13 cellular contexts compared by ENCODE assay signal in the genomic region with DNA sequence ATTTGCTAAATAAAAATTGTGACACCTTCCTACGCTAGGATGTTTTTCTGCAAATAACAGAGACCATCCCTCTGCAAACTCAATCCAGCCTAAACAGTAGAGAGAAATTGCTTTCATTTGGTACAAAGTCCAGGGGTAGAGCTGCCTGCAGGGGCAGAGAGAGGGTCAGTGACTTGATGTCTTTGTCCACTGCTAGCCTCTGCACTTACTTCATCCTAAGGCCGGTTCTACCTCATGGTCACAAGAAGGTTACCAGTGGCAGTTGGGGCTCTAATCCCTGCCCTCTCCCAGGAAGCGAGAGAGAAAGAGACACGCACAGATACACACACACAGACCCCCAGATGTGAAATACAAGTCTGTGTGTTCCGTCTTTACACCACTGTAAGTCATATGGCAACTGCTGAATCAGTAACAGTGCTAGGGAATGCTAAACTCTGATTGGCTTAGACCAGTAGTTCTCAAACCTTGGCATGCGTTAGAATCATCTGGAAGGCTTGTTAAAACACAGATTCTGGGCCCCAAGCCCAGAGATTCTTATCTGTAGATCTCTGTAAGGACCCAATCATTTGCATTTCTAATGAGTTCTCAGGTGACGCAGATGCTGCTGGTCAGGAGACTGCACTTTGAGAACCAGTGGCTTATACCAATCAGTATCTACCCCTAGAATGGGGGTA. TPM values are rescaled to one million over a fixed set of nuclear protein-coding genes. Genes with fewer than 3 reads are reported as not detected.
DNase-seq lines count a peak whose midpoint lies in the region; ATAC-seq, FAIRE-seq and TF ChIP-seq lines count a peak whose summit lies in the region.
"Had no signal": no experiment of that assay in that cellular context is flagged by ENCODE, and none has a peak within 500 bp of the region (broad histone marks: within the 10 kb centered on the region; RNA-seq: fewer than 3 reads in every experiment).

No MANE protein-coding gene starts in this region.

- peaks cover 0 to 1% of the 10 kb centered on the region in 2 experiments for H4K20me1 ChIP-seq in H1 (replicated peaks in 1 of 2; ENCODE audit: control insufficient read depth in 1 of 2, insufficient read depth in 2 of 2, low read length in 2 of 2)

- H3K36me3 ChIP-seq in BJ (ENCODE audit: control insufficient read depth, insufficient read depth, low read length) (peaks cover 39% of the 10 kb centered on the region), H1 (ENCODE audit: control insufficient read depth in 2 of 4, insufficient read depth in 4 of 4, low read length in 3 of 4) (no peaks in the 10 kb centered on the region), transverse colon (no peaks in the 10 kb centered on the region)

- H3K4me3 ChIP-seq in BJ (ENCODE audit: low read depth, low read length) (no peak overlapping the region), H1 (ENCODE audit: extremely low read depth in 1 of 4, insufficient read depth in 2 of 4, low read depth in 3 of 4, low read length in 4 of 4) (no peak overlapping the region), transverse colon (no peak overlapping the region)

- no peak overlapping the region for H3K4ac ChIP-seq in H1 (replicated peaks; ENCODE audit: insufficient read length, low read depth, low read length)

- H2BK5ac ChIP-seq in H1 (ENCODE audit: low read depth, low read length) = no peak overlapping the region

- peak; percentile 13 for FAIRE-seq in H1 (lab: Jason Lieb, UNC)

- TF ChIP-seq EP300 in H1 (IDR thresholded peaks at IDR 0.05; ENCODE audit: borderline replicate concordance in 1 of 2, low read depth in 2 of 2, low read length in 2 of 2) = no peak
- no peak for TF ChIP-seq EP300 in transverse colon (IDR thresholded peaks at IDR 0.05; ENCODE audit: low read depth)

- no peak overlapping the region for H4K5ac ChIP-seq in H1 (ENCODE audit: insufficient read length, low read depth, low read length)

- intact Hi-C loops in transverse colon (cut with DNase I; ENCODE audit: low total_unique reads) = no loop called here
- intact Hi-C loops in CD4-positive, alpha-beta T cell (cut with DNase I, micrococcal nuclease) = no loop called here

- no peak overlapping the region for H3K4me2 ChIP-seq in H1 (ENCODE audit: insufficient read depth in 1 of 2, low read depth in 2 of 2, low read length in 2 of 2)
- H3K4me2 ChIP-seq: KMS-11 had no signal

- H3K27me3 Mint-ChIP-seq in neural crest cell (ENCODE audit: low read depth) = no peaks in the 10 kb centered on the region
- H3K27me3 Mint-ChIP-seq in CD4-positive, alpha-beta T cell = no peaks in the 10 kb centered on the region

- H3K9ac ChIP-seq in H1 (replicated peaks in 1 of 4; ENCODE audit: extremely low read depth in 1 of 4, low read depth in 3 of 4, low read length in 3 of 4) = no peak overlapping the region
- H3K9ac ChIP-seq: KMS-11 had no signal

- no peak overlapping the region for H3K27ac ChIP-seq in H1 (ENCODE audit: low read depth, low read length)
- no peak overlapping the region for H3K27ac ChIP-seq in transverse colon
- H3K27ac ChIP-seq in CD4-positive, alpha-beta T cell (ENCODE audit: low read depth, low read length) = no peak overlapping the region
- H3K27ac ChIP-seq: KMS-11 had no signal

- no peaks in the 10 kb centered on the region; the same call in 1 of the 2 replicates for H3K23me2 ChIP-seq in H1 (ENCODE audit: low read depth, low read length)

- no peak overlapping the region for H2BK20ac ChIP-seq in H1 (ENCODE audit: low read length)

- TF ChIP-seq POLR2A in H1 (IDR thresholded peaks at IDR 0.05; ENCODE audit: control extremely low read depth in 1 of 2, low read depth in 2 of 2, low read length in 2 of 2) = no peak
- TF ChIP-seq POLR2A in transverse colon (IDR thresholded peaks at IDR 0.05) = no peak

- H3K27ac Mint-ChIP-seq in neural crest cell (ENCODE audit: unreplicated experiment) = peak overlapping the region; percentile 36
- no peak overlapping the region for H3K27ac Mint-ChIP-seq in CD4-positive, alpha-beta T cell
- H3K27ac Mint-ChIP-seq: stimulated activated naive CD8-positive, alpha-beta T cell treated with anti-CD3 and anti-CD28 coated beads, Interleukin-15, amount 100 ng/mL, for 72 hours had no signal

- CTCF ChIA-PET in BJ (lab: Yijun Ruan, JAX) = interaction anchor here (0.8 to 1.5 kb wide), 11 partner anchors 9 to 210 kb away, joined by 3 to 8 read pairs (median 3); no protein-coding TSS in a partner anchor
- CTCF ChIA-PET in H1 (lab: Charles Lee; ENCODE audit: partially characterized antibody) = interaction anchor here (1.1 to 1.4 kb wide), 3 partner anchors 31 to 206 kb away, joined by 3 to 5 read pairs (median 4); no protein-coding TSS in a partner anchor
- CTCF ChIA-PET in CD4-positive, alpha-beta T cell (lab: Charles Lee) = no interaction called here

- no peak overlapping the region for H3K56ac ChIP-seq in H1 (replicated peaks; ENCODE audit: insufficient read length, low read depth, low read length)

- no peak overlapping the region for H2AFZ ChIP-seq in H1 (ENCODE audit: low read length)

- no peak overlapping the region for H2BK15ac ChIP-seq in H1 (ENCODE audit: low read length)

- in situ Hi-C loops in transverse colon (cut with MboI; ENCODE audit: low pct_ligation_motif_present in 1 of 4, low pct_unique_long_range_greater_than_20kb in 1 of 4, low sequenced_read_pairs in 3 of 4) = no loop called here

- no peak overlapping the region for H3K4me3 Mint-ChIP-seq in neural crest cell
- H3K4me3 Mint-ChIP-seq in CD4-positive, alpha-beta T cell = no peak overlapping the region
- H3K4me3 Mint-ChIP-seq: stimulated activated naive CD8-positive, alpha-beta T cell treated with anti-CD3 and anti-CD28 coated beads, Interleukin-15, amount 100 ng/mL, for 72 hours had no signal

- no peak overlapping the region; the same call in 1 of the 2 replicates for H4K8ac ChIP-seq in H1 (ENCODE audit: extremely low read depth, insufficient read depth, low read length)

- H3K14ac ChIP-seq in H1 (ENCODE audit: insufficient read length) = no peak overlapping the region

- H4K91ac ChIP-seq in H1 (replicated peaks; ENCODE audit: insufficient read length, low read length) = no peak overlapping the region

- no peaks in the 10 kb centered on the region for H3K9me3 Mint-ChIP-seq in neural crest cell
- H3K9me3 Mint-ChIP-seq in CD4-positive, alpha-beta T cell = no peaks in the 10 kb centered on the region
- H3K9me3 Mint-ChIP-seq: stimulated activated naive CD8-positive, alpha-beta T cell treated with anti-CD3 and anti-CD28 coated beads, Interleukin-15, amount 100 ng/mL, for 72 hours had no signal

- peaks cover 18% of the 10 kb centered on the region for H3K36me3 Mint-ChIP-seq in neural crest cell (ENCODE audit: low read depth)
- no peaks in the 10 kb centered on the region for H3K36me3 Mint-ChIP-seq in CD4-positive, alpha-beta T cell (ENCODE audit: low read depth)

- WGBS in H1 (ENCODE audit: extremely low coverage in 1 of 2, insufficient coverage in 1 of 2, insufficient read length in 1 of 2, insufficient replicate concordance in 2 of 2, low coverage in 1 of 2, low lambda C conversion rate in 2 of 2, missing lambda C conversion rate in 1 of 2), 2 experiments = 74% methylated on average over 7 of the region's 7 CpGs; no CpG with 5 or more reads in 1 of the 2 experiments
- WGBS in transverse colon (ENCODE audit: low coverage in 1 of 2), 2 donors = 50 to 52% methylated on average over 5 to 7 of the region's 7 CpGs

- H3K4me1 ChIP-seq in H1 (replicated peaks in 1 of 4; ENCODE audit: control insufficient read depth in 3 of 4, insufficient read depth in 4 of 4, low read length in 3 of 4) (peaks cover 0 to 5% (median 2%) of the 10 kb centered on the region in 4 experiments; a peak in 2 of 7 replicates), transverse colon (peaks cover 10 to 23% (median 14%) of the 10 kb centered on the region in 4 donors)

- no peak overlapping the region; the same call in 1 of the 2 replicates for H2AK5ac ChIP-seq in H1 (ENCODE audit: low read depth, low read length)

- H2BK12ac ChIP-seq in H1 (ENCODE audit: low read depth, low read length) = no peak overlapping the region

- no peak for TF ChIP-seq RAD21 in H1 (IDR thresholded peaks at IDR 0.05 in 1 of 2, conservative IDR thresholded peaks at IDR 0.05 in 1 of 2; ENCODE audit: low read depth in 2 of 2, low read length in 2 of 2)

- ATAC-seq in CD4-positive, alpha-beta T cell (ENCODE audit: poor library complexity) = no peak
- no peak for ATAC-seq in HG02571 (IDR thresholded peaks at IDR 0.05; ENCODE audit: unreplicated experiment)
- ATAC-seq: stimulated activated naive CD8-positive, alpha-beta T cell treated with anti-CD3 and anti-CD28 coated beads, Interleukin-15, amount 100 ng/mL, for 72 hours had no signal

- no peaks in the 10 kb centered on the region for H3K79me1 ChIP-seq in H1 (ENCODE audit: low read depth, low read length)

- H3K27me3 ChIP-seq in BJ (ENCODE audit: control insufficient read depth, insufficient read depth, low read length) (no peaks in the 10 kb centered on the region), H1 (replicated peaks in 1 of 4; ENCODE audit: control insufficient read depth in 3 of 4, extremely low read depth in 1 of 4, insufficient read depth in 3 of 4, low read length in 3 of 4) (no peaks in the 10 kb centered on the region), transverse colon (no peaks in the 10 kb centered on the region)
- no peaks in the 10 kb centered on the region for H3K27me3 ChIP-seq in CD4-positive, alpha-beta T cell (ENCODE audit: control insufficient read depth, insufficient read depth, low read length)

- POLR2A ChIA-PET in BJ (lab: Charles Lee) (interaction anchor here (1.0 kb wide), 1 partner anchor 16 kb away, joined by 4 read pairs; no protein-coding TSS in a partner anchor), H1 (lab: Charles Lee; ENCODE audit: partially characterized antibody) (interaction anchor here (0.6 kb wide), 1 partner anchor 44 kb away, joined by 3 read pairs; no protein-coding TSS in a partner anchor)
- POLR2A ChIA-PET in CD4-positive, alpha-beta T cell (lab: Charles Lee) = no interaction called here

- no peak overlapping the region for H3K18ac ChIP-seq in H1 (ENCODE audit: extremely low read depth, low read length)

- no peak overlapping the region for H3K23ac ChIP-seq in H1 (ENCODE audit: insufficient read length)

- no peak overlapping the region for H2BK120ac ChIP-seq in H1 (replicated peaks; ENCODE audit: low read depth, low read length)

- H3K79me2 ChIP-seq in H1 (ENCODE audit: control insufficient read depth in 1 of 2, insufficient read depth in 2 of 2, low read length in 2 of 2) = no peaks in the 10 kb centered on the region

- TF ChIP-seq CTCF in BJ (IDR thresholded peaks at IDR 0.05; ENCODE audit: insufficient read depth, low read depth, low read length) = no peak
- no peak for TF ChIP-seq CTCF in H1 (IDR thresholded peaks at IDR 0.05; ENCODE audit: control extremely low read depth in 1 of 3, insufficient read depth in 1 of 3, low read depth in 1 of 3, low read length in 3 of 3)
- no peak for TF ChIP-seq CTCF in neural crest cell (conservative IDR thresholded peaks at IDR 0.05)
- no peak for TF ChIP-seq CTCF in transverse colon (IDR thresholded peaks at IDR 0.05)
- TF ChIP-seq CTCF in CD4-positive, alpha-beta T cell (IDR thresholded peaks at IDR 0.05) = no peak

- peaks cover 33% of the 10 kb centered on the region for H3K4me1 Mint-ChIP-seq in neural crest cell
- peaks cover 15% of the 10 kb centered on the region for H3K4me1 Mint-ChIP-seq in CD4-positive, alpha-beta T cell (ENCODE audit: low read depth)

- peak; percentile 94 for DNase-seq in BJ (ENCODE audit: low read depth)
- DNase-seq in NCI-H1092 treated with DMSO at 0.1 percent for 48 hours (lab: John Stamatoyannopoulos, UW) = peak; percentile 55
- DNase-seq in H1 (ENCODE audit: low read depth in 1 of 2, low spot score in 2 of 2) = no peak
- no peak for DNase-seq in neural crest cell (ENCODE audit: low read depth, low spot score)
- no peak for DNase-seq in retina
- DNase-seq in transverse colon = no peak
- no peak for DNase-seq in CD4-positive, alpha-beta T cell
- DNase-seq: activated CD4-positive, alpha-beta T cell treated with anti-CD3 and anti-CD28 coated beads, Interleukin-2, amount 50 U/mL, for 48 hours; COR-L47; stimulated activated CD4-positive, alpha-beta T cell treated with anti-CD3 and anti-CD28 coated beads, Interleukin-15, amount 100 ng/mL, for 24 hours; stimulated activated naive CD8-positive, alpha-beta T cell treated with anti-CD3 and anti-CD28 coated beads, Interleukin-15, amount 100 ng/mL, for 72 hours had no signal

- H3K9me3 ChIP-seq in H1 (ENCODE audit: insufficient read depth in 2 of 2, low read depth in 1 of 2, low read length in 1 of 2) (no peaks in the 10 kb centered on the region), transverse colon (no peaks in the 10 kb centered on the region)
- H3K9me3 ChIP-seq in CD4-positive, alpha-beta T cell (ENCODE audit: control insufficient read depth, low read length) = no peaks in the 10 kb centered on the region

RNA-seq across cellular contexts. Expression of a gene that starts 13.1 kb away (rescaled TPM):
- polyA plus RNA-seq in BJ (2011; rRNA removed) = 7.9 and 16.9 TPM in 2 replicates
- 8.8 and 11.5 TPM in 2 replicates for polyA minus RNA-seq in BJ (2011; rRNA and poly(A)+ RNA removed)
- total RNA-seq in H1 (2021; fragmentation: NEBNext Ultra II Directional; extraction: Animal tissue kit (Norgen Biotek cat#: 25700)) = 7.1 and 10.6 TPM in 2 replicates
- polyA plus RNA-seq in H1 (2011; rRNA removed) = 2.2 TPM in 2 replicates
- polyA plus RNA-seq in H1 (2011; cell fraction: cytosol; rRNA removed) = 2.9 TPM
- polyA plus RNA-seq in H1 (2011; cell fraction: nucleus; rRNA removed) = 2.7 TPM
- polyA plus RNA-seq in H1 (2012, experiment 1 of 2) = 1.7 to 5.9 TPM (median 2.9 TPM) in 4 replicates
- polyA plus RNA-seq in H1 (2012, experiment 2 of 2) = 0.49 TPM
- 7.2 TPM for polyA plus RNA-seq in H1 (2013, experiment 1 of 2)
- 7.7 TPM for polyA plus RNA-seq in H1 (2013, experiment 2 of 2)
- 1.5 and 1.7 TPM in 2 replicates for polyA minus RNA-seq in H1 (2011; rRNA and poly(A)+ RNA removed)
- 2.9 TPM for polyA minus RNA-seq in H1 (2011; cell fraction: cytosol; rRNA and poly(A)+ RNA removed)
- polyA minus RNA-seq in H1 (2011; cell fraction: nucleus; rRNA and poly(A)+ RNA removed) = 10.0 TPM
- total RNA-seq in neural crest cell = 7.2 and 7.9 TPM in 2 replicates
- 10 to 100 TPM in 1 of 4 donors, 1 to 10 TPM in 3; 1.6 to 11.6 (median 6.2) TPM for total RNA-seq in transverse colon
- under 1 TPM; 0.22 to 0.36 TPM for total RNA-seq in CD4-positive, alpha-beta T cell

RNA-seq across cellular contexts. Expression of a gene that starts 16.8 kb away (rescaled TPM):
- polyA plus RNA-seq in BJ (2011; rRNA removed) (1,167 and 1,609 TPM in 2 replicates), H1 (2011; rRNA removed) (33.6 and 45.0 TPM in 2 replicates)
- 356 and 472 TPM in 2 replicates for polyA minus RNA-seq in BJ (2011; rRNA and poly(A)+ RNA removed)
- 58.2 and 64.5 TPM in 2 replicates for total RNA-seq in H1 (2021; fragmentation: NEBNext Ultra II Directional; extraction: Animal tissue kit (Norgen Biotek cat#: 25700))
- 24.9 TPM for polyA plus RNA-seq in H1 (2011; cell fraction: cytosol; rRNA removed)
- 35.7 TPM for polyA plus RNA-seq in H1 (2011; cell fraction: nucleus; rRNA removed)
- 30.3 to 51.7 TPM (median 42.2 TPM) in 4 replicates for polyA plus RNA-seq in H1 (2012, experiment 1 of 2)
- polyA plus RNA-seq in H1 (2012, experiment 2 of 2) = 26.5 TPM
- polyA plus RNA-seq in H1 (2013, experiment 1 of 2) = 46.1 TPM
- polyA plus RNA-seq in H1 (2013, experiment 2 of 2) = 44.9 TPM
- polyA minus RNA-seq in H1 (2011; rRNA and poly(A)+ RNA removed) = 78.1 and 89.7 TPM in 2 replicates
- polyA minus RNA-seq in H1 (2011; cell fraction: cytosol; rRNA and poly(A)+ RNA removed) = 27.7 TPM
- 21.3 TPM for polyA minus RNA-seq in H1 (2011; cell fraction: nucleus; rRNA and poly(A)+ RNA removed)
- total RNA-seq in neural crest cell (138 and 153 TPM in 2 replicates), transverse colon (100 to 1,000 TPM in 1 of 4 donors, 10 to 100 TPM in 3; 52.7 to 105 (median 73.1) TPM)
- not detected for total RNA-seq in CD4-positive, alpha-beta T cell

Comparison
In these comparisons a context has a peak if more than half of its experiments do, and no peak if none do; other contexts are left out.
1. DNase-seq: peak in BJ (single experiment) and NCI-H1092 treated with DMSO at 0.1 percent for 48 hours (single experiment); none in H1 (0 of 2), neural crest cell (single experiment), retina (single experiment), transverse colon (single experiment) and CD4-positive, alpha-beta T cell (0 of 10).
2. RNA of a gene that starts 16.8 kb away (total RNA-seq): 138 to 153 TPM in neural crest cell, 52.7 to 105 TPM in transverse colon and 58.2 to 64.5 TPM in H1; not detected in CD4-positive, alpha-beta T cell; every median in the first group is over 10 times any median in the second.